In the genomic region with DNA sequence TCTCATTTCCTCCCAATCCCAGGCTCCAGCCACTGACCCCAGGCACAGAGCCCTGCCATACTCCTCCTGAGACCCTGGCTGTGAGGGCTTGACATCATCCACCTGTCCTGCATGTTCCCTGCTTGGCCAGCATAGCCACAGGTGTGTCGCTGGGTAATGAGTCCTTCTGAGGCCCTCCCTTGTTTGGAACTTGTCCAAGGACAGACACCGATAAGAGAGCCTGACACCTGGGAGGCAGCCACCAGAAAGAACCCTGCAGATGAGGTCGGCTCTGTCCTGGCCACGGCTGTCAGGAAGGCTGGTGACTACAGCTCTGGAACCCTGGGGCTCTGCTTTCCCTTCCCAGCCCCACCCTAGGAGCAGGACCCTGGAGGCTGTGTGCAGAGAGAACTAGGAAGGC, we compare ENCODE assay signal across 9 cellular contexts. TPM values are rescaled to one million over a fixed set of nuclear protein-coding genes. Genes with fewer than 3 reads are reported as not detected.
A peak's percentile ranks its signal among the peaks of the same experiment; 100 is the strongest.
DNase-seq lines count a peak whose midpoint lies in the region; ATAC-seq and FAIRE-seq lines count a peak whose summit lies in the region.
"Had no signal": no experiment of that assay in that cellular context is flagged by ENCODE, and none has a peak within 500 bp of the region (broad histone marks: within the 10 kb centered on the region; RNA-seq: fewer than 3 reads in every experiment).

No MANE protein-coding gene starts in this region.

- FAIRE-seq in frontal cortex (lab: Jason Lieb, UNC): no peak

- ATAC-seq in GM21737 (IDR thresholded peaks at IDR 0.05; ENCODE audit: unreplicated experiment) (peak; percentile 3), left lobe of liver (peak; percentile 4), HG03460 (IDR thresholded peaks at IDR 0.05; ENCODE audit: unreplicated experiment) (no peak)

- DNase-seq in DMS53 treated with DMSO at 0.1 percent for 48 hours (lab: John Stamatoyannopoulos, UW; ENCODE audit: unreplicated experiment) (peak; percentile 91), NCI-H2196 treated with DMSO at 0.1 percent for 48 hours (lab: John Stamatoyannopoulos, UW; ENCODE audit: unreplicated experiment) (peak; percentile 63), left lobe of liver (ENCODE audit: low spot score) (peak; percentile 69), frontal cortex (ENCODE audit: low spot score in 2 of 2) (no peak), AG08395 (ENCODE audit: low spot score) (no peak), NCI-H226 (no peak)
- DNase-seq: KG1 had no signal

RNA-seq across cellular contexts. Expression of a gene that starts 34.6 kb away (rescaled TPM):
- total RNA-seq in left lobe of liver: 69.1 TPM
- 0.82 TPM for total RNA-seq in frontal cortex

RNA-seq across cellular contexts. Expression of a gene that starts 37.7 kb away (rescaled TPM):
- total RNA-seq in left lobe of liver: 1,368 TPM
- total RNA-seq in frontal cortex: 4.5 TPM

RNA-seq across cellular contexts. Expression of a gene that starts 41.3 kb away (rescaled TPM):
- 1.3 TPM for total RNA-seq in left lobe of liver
- total RNA-seq in frontal cortex: 0.41 TPM

Comparison
In these comparisons a context has a peak if more than half of its experiments do, and no peak if none do; other contexts are left out.
1. DNase-seq: peak in DMS53 treated with DMSO at 0.1 percent for 48 hours (single experiment), NCI-H2196 treated with DMSO at 0.1 percent for 48 hours (single experiment) and left lobe of liver (single experiment); none in frontal cortex (0 of 2), AG08395 (single experiment) and NCI-H226 (single experiment).
2. RNA of a gene that starts 34.6 kb away (total RNA-seq): 69.1 TPM in left lobe of liver (single experiment); 0.82 TPM in frontal cortex (single experiment); every median in the first group is over 10 times any median in the second.
3. RNA of a gene that starts 37.7 kb away (total RNA-seq): 1,368 TPM in left lobe of liver (single experiment); 4.5 TPM in frontal cortex (single experiment); every median in the first group is over 100 times any median in the second.